ENCODE assay signal across 12 cellular contexts in genomic region chr16:66936889-66937554, GRCh38. TPM values are rescaled to one million over a fixed set of nuclear protein-coding genes. Genes with fewer than 3 reads are reported as not detected.
DNase-seq lines count a peak whose midpoint lies in the region; ATAC-seq, FAIRE-seq and TF ChIP-seq lines count a peak whose summit lies in the region.
"Had no signal": no experiment of that assay in that cellular context is flagged by ENCODE, and none has a peak within 500 bp of the region (broad histone marks: within the 10 kb centered on the region; RNA-seq: fewer than 3 reads in every experiment).

No MANE protein-coding gene starts in this region.

- no peak for DNase-seq in activated naive CD4-positive, alpha-beta T cell treated with anti-CD3 and anti-CD28 coated beads, Interleukin-2, amount 10 ng/mL, durations not matched to agents 7 days and 5 days
- DNase-seq in activated naive CD4-positive, alpha-beta T cell treated with anti-CD3 and anti-CD28 coated beads, Interleukin-2, amount 50 U/mL, for 72 hours (ENCODE audit: low spot score in 2 of 2), result no peak
- no peak for DNase-seq in T-helper 2 cell treated with Interferon-gamma antibody and Interleukin-4, amounts not matched to agents 5 μg/mL and 100 μg/mL, for 36 hours (ENCODE audit: low spot score)
- DNase-seq in hepatocyte (ENCODE audit: low spot score) (no peak), small intestine (no peak), posterior vena cava (ENCODE audit: low spot score) (no peak)
- no peak for DNase-seq in stimulated activated CD4-positive, alpha-beta T cell treated with anti-CD3 and anti-CD28 coated beads, Interleukin-4, amount 100 ng/mL, for 4 hours
- DNase-seq: NCI-H748 treated with DMSO at 0.1 percent for 48 hours had no signal

- no peak overlapping the region for H3K4me3 ChIP-seq in hepatocyte
- H3K4me3 ChIP-seq in small intestine (ENCODE audit: low read depth in 1 of 2, low read length in 2 of 2), result peak overlapping the region in 1 of 2 donors; percentile 30
- H3K4me3 ChIP-seq: SK-N-MC had no signal

- H3K9me2 ChIP-seq in hepatocyte (replicated peaks; ENCODE audit: insufficient read depth), result no peaks in the 10 kb centered on the region

- no peak for ATAC-seq in activated naive CD4-positive, alpha-beta T cell treated with anti-CD3 and anti-CD28 coated beads, Interleukin-2, amount 50 U/mL, for 72 hours
- ATAC-seq in HG02870 (IDR thresholded peaks at IDR 0.05; ENCODE audit: unreplicated experiment), result no peak

- H3K27me3 Mint-ChIP-seq in activated naive CD4-positive, alpha-beta T cell treated with anti-CD3 and anti-CD28 coated beads, Interleukin-2, amount 10 ng/mL, durations not matched to agents 7 days and 5 days, result no peaks in the 10 kb centered on the region
- no peaks in the 10 kb centered on the region for H3K27me3 Mint-ChIP-seq in T-helper 2 cell treated with Interferon-gamma antibody and Interleukin-4, amounts not matched to agents 5 μg/mL and 100 μg/mL, for 36 hours (ENCODE audit: low read depth)

- H3K9me3 ChIP-seq in hepatocyte (ENCODE audit: low read depth) (no peaks in the 10 kb centered on the region), small intestine (ENCODE audit: control insufficient read depth, low read depth) (no peaks in the 10 kb centered on the region)
- H3K9me3 ChIP-seq: thoracic aorta had no signal

- peaks cover 22% of the 10 kb centered on the region for H3K4me1 ChIP-seq in hepatocyte (ENCODE audit: insufficient read depth)
- H3K4me1 ChIP-seq in small intestine (ENCODE audit: control insufficient read depth in 2 of 2, insufficient read depth in 1 of 2, low read depth in 1 of 2, low read length in 1 of 2), result peaks cover 0 to 9% of the 10 kb centered on the region in 2 donors

- peak overlapping the region; percentile 98 for H3K4me3 Mint-ChIP-seq in activated naive CD4-positive, alpha-beta T cell treated with anti-CD3 and anti-CD28 coated beads, Interleukin-2, amount 10 ng/mL, durations not matched to agents 7 days and 5 days
- peak overlapping the region; percentile 63 for H3K4me3 Mint-ChIP-seq in T-helper 2 cell treated with Interferon-gamma antibody and Interleukin-4, amounts not matched to agents 5 μg/mL and 100 μg/mL, for 36 hours

- peaks cover 35% of the 10 kb centered on the region for H3K36me3 Mint-ChIP-seq in activated naive CD4-positive, alpha-beta T cell treated with anti-CD3 and anti-CD28 coated beads, Interleukin-2, amount 10 ng/mL, durations not matched to agents 7 days and 5 days
- H3K36me3 Mint-ChIP-seq in activated naive CD4-positive, alpha-beta T cell treated with anti-CD3 and anti-CD28 coated beads, Interleukin-2, amount 50 U/mL, for 72 hours, result peaks cover 28 to 31% of the 10 kb centered on the region in 2 donors
- H3K36me3 Mint-ChIP-seq in T-helper 2 cell treated with Interferon-gamma antibody and Interleukin-4, amounts not matched to agents 5 μg/mL and 100 μg/mL, for 36 hours (ENCODE audit: low read depth), result peaks cover 36% of the 10 kb centered on the region

- H3K27ac ChIP-seq in hepatocyte, result no peak overlapping the region
- peak overlapping the region; percentile 56 to 88 for H3K27ac ChIP-seq in small intestine (ENCODE audit: low read depth in 1 of 2, low read length in 1 of 2)
- H3K27ac ChIP-seq: SK-N-MC, thoracic aorta had no signal

- H3K36me3 ChIP-seq in hepatocyte (replicated peaks; ENCODE audit: insufficient read depth, low read depth) (no peaks in the 10 kb centered on the region), small intestine (ENCODE audit: control insufficient read depth in 2 of 2, insufficient read depth in 2 of 2, low read length in 2 of 2) (peaks cover 17 to 32% of the 10 kb centered on the region in 2 donors)

- no peak overlapping the region for H2AFZ ChIP-seq in hepatocyte

- no peaks in the 10 kb centered on the region for H3K27me3 ChIP-seq in hepatocyte
- no peaks in the 10 kb centered on the region for H3K27me3 ChIP-seq in small intestine (ENCODE audit: control insufficient read depth in 2 of 2, insufficient read depth in 2 of 2, low read length in 2 of 2)

- FAIRE-seq in small intestine (lab: Jason Lieb, UNC), result no peak
- FAIRE-seq: islet of Langerhans had no signal

- H3K4me2 ChIP-seq in hepatocyte, result peak overlapping the region; percentile 99

- intact Hi-C loops in posterior vena cava (cut with DNase I), result no loop called here

- 93% methylated on average over 4 of the region's 4 CpGs for WGBS in hepatocyte (ENCODE audit: low lambda C conversion rate, missing lambda C conversion rate)
- WGBS in small intestine, 3 donors, result 43 to 74% (median 51%) methylated on average over 4 of the region's 4 CpGs

- CTCF ChIA-PET in activated naive CD4-positive, alpha-beta T cell treated with anti-CD3 and anti-CD28 coated beads, Interleukin-2, amount 10 ng/mL, durations not matched to agents 7 days and 5 days (lab: Charles Lee), result interaction anchor here (0.6 to 1.0 kb wide), 4 partner anchors 42 to 1333 kb away, joined by 3 to 4 read pairs (median 3); partner anchors contain the start of gene EXOC3L1

- H3K79me2 ChIP-seq in hepatocyte, result peaks cover 52% of the 10 kb centered on the region

- no peaks in the 10 kb centered on the region for H3K9me3 Mint-ChIP-seq in activated naive CD4-positive, alpha-beta T cell treated with anti-CD3 and anti-CD28 coated beads, Interleukin-2, amount 10 ng/mL, durations not matched to agents 7 days and 5 days
- H3K9me3 Mint-ChIP-seq in activated naive CD4-positive, alpha-beta T cell treated with anti-CD3 and anti-CD28 coated beads, Interleukin-2, amount 50 U/mL, for 72 hours, result no peaks in the 10 kb centered on the region
- H3K9me3 Mint-ChIP-seq in T-helper 2 cell treated with Interferon-gamma antibody and Interleukin-4, amounts not matched to agents 5 μg/mL and 100 μg/mL, for 36 hours, result no peaks in the 10 kb centered on the region

- no peaks in the 10 kb centered on the region for H4K20me1 ChIP-seq in hepatocyte (ENCODE audit: insufficient read depth, poor library complexity, severe bottlenecking)

- peaks cover 50% of the 10 kb centered on the region for H3K4me1 Mint-ChIP-seq in activated naive CD4-positive, alpha-beta T cell treated with anti-CD3 and anti-CD28 coated beads, Interleukin-2, amount 10 ng/mL, durations not matched to agents 7 days and 5 days
- H3K4me1 Mint-ChIP-seq in T-helper 2 cell treated with Interferon-gamma antibody and Interleukin-4, amounts not matched to agents 5 μg/mL and 100 μg/mL, for 36 hours (ENCODE audit: low read depth), result peaks cover 35% of the 10 kb centered on the region

- H3K27ac Mint-ChIP-seq in activated naive CD4-positive, alpha-beta T cell treated with anti-CD3 and anti-CD28 coated beads, Interleukin-2, amount 10 ng/mL, durations not matched to agents 7 days and 5 days, result peak overlapping the region; percentile 21
- peak overlapping the region in 1 of 2 donors; percentile 99 for H3K27ac Mint-ChIP-seq in activated naive CD4-positive, alpha-beta T cell treated with anti-CD3 and anti-CD28 coated beads, Interleukin-2, amount 50 U/mL, for 72 hours
- peak overlapping the region; percentile 74 for H3K27ac Mint-ChIP-seq in T-helper 2 cell treated with Interferon-gamma antibody and Interleukin-4, amounts not matched to agents 5 μg/mL and 100 μg/mL, for 36 hours

- TF ChIP-seq CTCF in hepatocyte (IDR thresholded peaks at IDR 0.05; ENCODE audit: poor library complexity), result no peak

RNA-seq across cellular contexts. Expression of gene CES2, which starts 1.7 kb away (rescaled TPM):
- 10 to 100 TPM; 26.2 to 29.8 TPM for total RNA-seq in activated naive CD4-positive, alpha-beta T cell treated with anti-CD3 and anti-CD28 coated beads, Interleukin-2, amount 50 U/mL, for 72 hours
- total RNA-seq in hepatocyte, result 52.6 and 52.8 TPM in 2 replicates
- 67.7 and 72.8 TPM in 2 replicates for polyA plus RNA-seq in hepatocyte
- polyA plus RNA-seq in small intestine, result 100 to 1,000 TPM; 254 to 337 (median 333) TPM
- total RNA-seq in posterior vena cava, result 10 to 100 TPM; 26.7 to 31.3 TPM

RNA-seq across cellular contexts. Expression of gene CIAO2B, which starts 2.8 kb away (rescaled TPM):
- 100 to 1,000 TPM; 169 to 196 TPM for total RNA-seq in activated naive CD4-positive, alpha-beta T cell treated with anti-CD3 and anti-CD28 coated beads, Interleukin-2, amount 50 U/mL, for 72 hours
- total RNA-seq in hepatocyte, result 106 and 131 TPM in 2 replicates
- 147 and 154 TPM in 2 replicates for polyA plus RNA-seq in hepatocyte
- polyA plus RNA-seq in small intestine, result 100 to 1,000 TPM; 219 to 274 (median 245) TPM
- 10 to 100 TPM; 53.0 to 60.3 TPM for total RNA-seq in posterior vena cava

RNA-seq across cellular contexts. Expression of gene RRAD, which starts 11.7 kb away (rescaled TPM):
- total RNA-seq in activated naive CD4-positive, alpha-beta T cell treated with anti-CD3 and anti-CD28 coated beads, Interleukin-2, amount 50 U/mL, for 72 hours, result 1 to 10 TPM in 1 of 2 donors, under 1 TPM in 1; 0.99 to 3.8 TPM
- total RNA-seq in hepatocyte, result 8.2 and 8.8 TPM in 2 replicates
- polyA plus RNA-seq in hepatocyte, result 16.3 and 27.6 TPM in 2 replicates
- polyA plus RNA-seq in small intestine, result 10 to 100 TPM in 1 of 3 donors, 1 to 10 TPM in 2; 2.2 to 10.9 (median 4.9) TPM
- 10 to 100 TPM in 1 of 2 donors, 1 to 10 TPM in 1; 8.2 to 11.6 TPM for total RNA-seq in posterior vena cava

RNA-seq across cellular contexts. Expression of gene CDH16, which starts 18.3 kb away (rescaled TPM):
- total RNA-seq in activated naive CD4-positive, alpha-beta T cell treated with anti-CD3 and anti-CD28 coated beads, Interleukin-2, amount 50 U/mL, for 72 hours, result not detected
- total RNA-seq in hepatocyte, result 2.9 and 3.2 TPM in 2 replicates
- polyA plus RNA-seq in hepatocyte, result 2.2 and 4.4 TPM in 2 replicates
- polyA plus RNA-seq in small intestine, result 1 to 10 TPM in 2 of 3 donors, under 1 TPM in 1; 0.91 to 5.4 (median 3.5) TPM
- not detected for total RNA-seq in posterior vena cava
- total RNA-seq: thoracic aorta had no signal

RNA-seq across cellular contexts. Expression of gene CES3, which starts 24.0 kb away (rescaled TPM):
- total RNA-seq in activated naive CD4-positive, alpha-beta T cell treated with anti-CD3 and anti-CD28 coated beads, Interleukin-2, amount 50 U/mL, for 72 hours, result 1 to 10 TPM in 1 of 2 donors, under 1 TPM in 1; 0.73 to 6.8 TPM
- total RNA-seq in hepatocyte, result 1.2 and 1.7 TPM in 2 replicates
- 3.4 and 3.8 TPM in 2 replicates for polyA plus RNA-seq in hepatocyte
- polyA plus RNA-seq in small intestine, result 10 to 100 TPM; 14.6 to 36.0 (median 28.1) TPM
- 1 to 10 TPM in 1 of 2 donors, under 1 TPM in 1; 0.10 to 1.3 TPM for total RNA-seq in posterior vena cava
